Comparison of ENCODE assay signal across 1 cellular context in genomic region chr11:74726547-74727182, GRCh38.
TF ChIP-seq lines count a peak whose summit lies in the region.

No MANE protein-coding gene starts in this region.

TF ChIP-seq in HepG2, 621 proteins besides CTCF, POLR2A, EP300 and RAD21 (continued from another document and continues in another):
- TF ChIP-seq HDAC6 (IDR thresholded peaks at IDR 0.05; ENCODE audit: low read depth, low read length) (no peak), SSRP1 (CRISPR knock-in tag; IDR thresholded peaks at IDR 0.05) (no peak), GPN1 (CRISPR knock-in tag; IDR thresholded peaks at IDR 0.05; ENCODE audit: borderline replicate concordance) (no peak), PCBP2 (optimal IDR thresholded peaks at IDR 0.05; ENCODE audit: low read depth, low read length, poor library complexity, severe bottlenecking) (no peak), KDM6A (CRISPR knock-in tag; IDR thresholded peaks at IDR 0.05; ENCODE audit: low read depth) (no peak), AHR (CRISPR knock-in tag; IDR thresholded peaks at IDR 0.05) (no peak), NFRKB (IDR thresholded peaks at IDR 0.05) (no peak), ZFP36L2 (CRISPR knock-in tag; IDR thresholded peaks at IDR 0.05) (no peak), PRDM15 (CRISPR knock-in tag; IDR thresholded peaks at IDR 0.05) (no peak), ZNF331 (CRISPR knock-in tag; IDR thresholded peaks at IDR 0.05) (peak; percentile 68; the same call in 1 of the 2 replicates), ZNF430 (CRISPR knock-in tag; IDR thresholded peaks at IDR 0.05) (no peak), UBTF (CRISPR knock-in tag; IDR thresholded peaks at IDR 0.05) (peak; percentile 48; the same call in 1 of the 2 replicates), KDM5B (CRISPR knock-in tag; IDR thresholded peaks at IDR 0.05; ENCODE audit: borderline replicate concordance) (no peak), KLF12 (CRISPR knock-in tag; IDR thresholded peaks at IDR 0.05; ENCODE audit: borderline replicate concordance) (no peak), TCF12 (IDR thresholded peaks at IDR 0.05) (no peak), TCF12 (CRISPR knock-in tag; IDR thresholded peaks at IDR 0.05) (no peak), ZZZ3 (CRISPR knock-in tag; IDR thresholded peaks at IDR 0.05; ENCODE audit: borderline replicate concordance) (no peak), NFKBIZ (CRISPR knock-in tag; IDR thresholded peaks at IDR 0.05) (no peak), AGO2 (optimal IDR thresholded peaks at IDR 0.05; ENCODE audit: low read depth, low read length) (no peak), ZNF839 (CRISPR knock-in tag; IDR thresholded peaks at IDR 0.05; ENCODE audit: borderline replicate concordance) (no peak), ZNF800 (CRISPR knock-in tag; IDR thresholded peaks at IDR 0.05) (no peak; the same call in 1 of the 2 replicates), SMC3 (IDR thresholded peaks at IDR 0.05; ENCODE audit: low read length) (peak; percentile 65), RFX3 (CRISPR knock-in tag; IDR thresholded peaks at IDR 0.05) (no peak), ZNF280B (CRISPR knock-in tag; IDR thresholded peaks at IDR 0.05; ENCODE audit: borderline replicate concordance) (no peak), GATAD2A (CRISPR knock-in tag; IDR thresholded peaks at IDR 0.05) (0 out of 2 replicates have a peak, but pooled peaks have one; percentile 39), ZNF557 (CRISPR knock-in tag; IDR thresholded peaks at IDR 0.05) (no peak), SALL1 (CRISPR knock-in tag; IDR thresholded peaks at IDR 0.05) (peak; percentile 43; the same call in 1 of the 2 replicates), BATF2 (CRISPR knock-in tag; IDR thresholded peaks at IDR 0.05) (no peak), ZC3H13 (CRISPR knock-in tag; IDR thresholded peaks at IDR 0.05) (no peak), CSRNP2 (CRISPR knock-in tag; conservative IDR thresholded peaks at IDR 0.05; ENCODE audit: low read depth) (no peak), ATM (IDR thresholded peaks at IDR 0.05; ENCODE audit: borderline replicate concordance) (no peak), NR2F2 (IDR thresholded peaks at IDR 0.05; ENCODE audit: borderline replicate concordance, low read depth) (no peak), ZNF484 (CRISPR knock-in tag; IDR thresholded peaks at IDR 0.05; ENCODE audit: borderline replicate concordance, low read depth) (no peak), ZBTB38 (CRISPR knock-in tag; IDR thresholded peaks at IDR 0.05) (no peak), ZNF737 (CRISPR knock-in tag; IDR thresholded peaks at IDR 0.05; ENCODE audit: borderline replicate concordance) (no peak), NBN (conservative IDR thresholded peaks at IDR 0.05) (no peak), U2AF1 (optimal IDR thresholded peaks at IDR 0.05; ENCODE audit: low read depth, low read length) (no peak), FOSL2 (CRISPR knock-in tag; IDR thresholded peaks at IDR 0.05) (peak; percentile 38; the same call in 1 of the 2 replicates), SYNCRIP (IDR thresholded peaks at IDR 0.05; ENCODE audit: insufficient read depth, low read depth, low read length) (no peak), SETDB1 (CRISPR knock-in tag; IDR thresholded peaks at IDR 0.05; ENCODE audit: borderline replicate concordance) (no peak), ZNF101 (CRISPR knock-in tag; IDR thresholded peaks at IDR 0.05; ENCODE audit: borderline replicate concordance, low read depth) (no peak), MTA3 (CRISPR knock-in tag; IDR thresholded peaks at IDR 0.05) (no peak), ZNF775 (CRISPR knock-in tag; IDR thresholded peaks at IDR 0.05; ENCODE audit: borderline replicate concordance) (no peak), KDM2A (CRISPR knock-in tag; IDR thresholded peaks at IDR 0.05; ENCODE audit: borderline replicate concordance, low read depth) (peak; percentile 49; the same call in 1 of the 2 replicates), AKAP8 (CRISPR knock-in tag; IDR thresholded peaks at IDR 0.05) (no peak), ZFP1 (CRISPR knock-in tag; IDR thresholded peaks at IDR 0.05) (no peak), SOX5 (CRISPR knock-in tag; IDR thresholded peaks at IDR 0.05; ENCODE audit: borderline replicate concordance) (0 out of 2 replicates have a peak, but pooled peaks have one; percentile 10), ERF (CRISPR knock-in tag; IDR thresholded peaks at IDR 0.05) (peak; percentile 39; the same call in 1 of the 2 replicates), KAT8 (CRISPR knock-in tag; IDR thresholded peaks at IDR 0.05) (no peak)
- TF ChIP-seq, protein P1, sequence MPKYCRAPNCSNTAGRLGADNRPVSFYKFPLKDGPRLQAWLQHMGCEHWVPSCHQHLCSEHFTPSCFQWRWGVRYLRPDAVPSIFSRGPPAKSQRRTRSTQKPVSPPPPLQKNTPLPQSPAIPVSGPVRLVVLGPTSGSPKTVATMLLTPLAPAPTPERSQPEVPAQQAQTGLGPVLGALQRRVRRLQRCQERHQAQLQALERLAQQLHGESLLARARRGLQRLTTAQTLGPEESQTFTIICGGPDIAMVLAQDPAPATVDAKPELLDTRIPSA (CRISPR knock-in tag; IDR thresholded peaks at IDR 0.05; ENCODE audit: borderline replicate concordance): no peak
- TF ChIP-seq, protein P2, sequence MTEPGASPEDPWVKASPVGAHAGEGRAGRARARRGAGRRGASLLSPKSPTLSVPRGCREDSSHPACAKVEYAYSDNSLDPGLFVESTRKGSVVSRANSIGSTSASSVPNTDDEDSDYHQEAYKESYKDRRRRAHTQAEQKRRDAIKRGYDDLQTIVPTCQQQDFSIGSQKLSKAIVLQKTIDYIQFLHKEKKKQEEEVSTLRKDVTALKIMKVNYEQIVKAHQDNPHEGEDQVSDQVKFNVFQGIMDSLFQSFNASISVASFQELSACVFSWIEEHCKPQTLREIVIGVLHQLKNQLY (CRISPR knock-in tag; IDR thresholded peaks at IDR 0.05): no peak
- TF ChIP-seq, protein P3, sequence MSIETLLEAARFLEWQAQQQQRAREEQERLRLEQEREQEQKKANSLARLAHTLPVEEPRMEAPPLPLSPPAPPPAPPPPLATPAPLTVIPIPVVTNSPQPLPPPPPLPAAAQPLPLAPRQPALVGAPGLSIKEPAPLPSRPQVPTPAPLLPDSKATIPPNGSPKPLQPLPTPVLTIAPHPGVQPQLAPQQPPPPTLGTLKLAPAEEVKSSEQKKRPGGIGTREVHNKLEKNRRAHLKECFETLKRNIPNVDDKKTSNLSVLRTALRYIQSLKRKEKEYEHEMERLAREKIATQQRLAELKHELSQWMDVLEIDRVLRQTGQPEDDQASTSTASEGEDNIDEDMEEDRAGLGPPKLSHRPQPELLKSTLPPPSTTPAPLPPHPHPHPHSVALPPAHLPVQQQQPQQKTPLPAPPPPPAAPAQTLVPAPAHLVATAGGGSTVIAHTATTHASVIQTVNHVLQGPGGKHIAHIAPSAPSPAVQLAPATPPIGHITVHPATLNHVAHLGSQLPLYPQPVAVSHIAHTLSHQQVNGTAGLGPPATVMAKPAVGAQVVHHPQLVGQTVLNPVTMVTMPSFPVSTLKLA (IDR thresholded peaks at IDR 0.05): no peak
- TF ChIP-seq, protein P4, sequence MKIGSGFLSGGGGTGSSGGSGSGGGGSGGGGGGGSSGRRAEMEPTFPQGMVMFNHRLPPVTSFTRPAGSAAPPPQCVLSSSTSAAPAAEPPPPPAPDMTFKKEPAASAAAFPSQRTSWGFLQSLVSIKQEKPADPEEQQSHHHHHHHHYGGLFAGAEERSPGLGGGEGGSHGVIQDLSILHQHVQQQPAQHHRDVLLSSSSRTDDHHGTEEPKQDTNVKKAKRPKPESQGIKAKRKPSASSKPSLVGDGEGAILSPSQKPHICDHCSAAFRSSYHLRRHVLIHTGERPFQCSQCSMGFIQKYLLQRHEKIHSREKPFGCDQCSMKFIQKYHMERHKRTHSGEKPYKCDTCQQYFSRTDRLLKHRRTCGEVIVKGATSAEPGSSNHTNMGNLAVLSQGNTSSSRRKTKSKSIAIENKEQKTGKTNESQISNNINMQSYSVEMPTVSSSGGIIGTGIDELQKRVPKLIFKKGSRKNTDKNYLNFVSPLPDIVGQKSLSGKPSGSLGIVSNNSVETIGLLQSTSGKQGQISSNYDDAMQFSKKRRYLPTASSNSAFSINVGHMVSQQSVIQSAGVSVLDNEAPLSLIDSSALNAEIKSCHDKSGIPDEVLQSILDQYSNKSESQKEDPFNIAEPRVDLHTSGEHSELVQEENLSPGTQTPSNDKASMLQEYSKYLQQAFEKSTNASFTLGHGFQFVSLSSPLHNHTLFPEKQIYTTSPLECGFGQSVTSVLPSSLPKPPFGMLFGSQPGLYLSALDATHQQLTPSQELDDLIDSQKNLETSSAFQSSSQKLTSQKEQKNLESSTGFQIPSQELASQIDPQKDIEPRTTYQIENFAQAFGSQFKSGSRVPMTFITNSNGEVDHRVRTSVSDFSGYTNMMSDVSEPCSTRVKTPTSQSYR (CRISPR knock-in tag; IDR thresholded peaks at IDR 0.05; ENCODE audit: borderline replicate concordance): no peak
